In genomic region chr9:297104-297794, GRCh38 we compare ENCODE assay signal across 8 cellular contexts.
DNase-seq lines count a peak whose midpoint lies in the region; ATAC-seq and TF ChIP-seq lines count a peak whose summit lies in the region.

No MANE protein-coding gene starts in this region.

- peaks cover 0 to 26% (median 0%) of the 10 kb centered on the region in 11 experiments; a peak in 8 of 22 replicates for H3K9me3 ChIP-seq in BLaER1 treated with 17β-estradiol and CSF1 and Interleukin-3, amounts not matched to agents 10 nM and 100 nM (replicated peaks in 1 of 11)
- H3K9me3 ChIP-seq in Peyer's patch (no peaks in the 10 kb centered on the region), heart left ventricle (no peaks in the 10 kb centered on the region), neural progenitor cell (ENCODE audit: low read depth) (no peaks in the 10 kb centered on the region)

- H3K79me2 ChIP-seq in neural progenitor cell (ENCODE audit: low read depth): no peaks in the 10 kb centered on the region

- H3K4me1 ChIP-seq in BLaER1 treated with 17β-estradiol and CSF1 and Interleukin-3, amounts not matched to agents 10 nM and 100 nM: peaks cover 0 to 47% (median 29%) of the 10 kb centered on the region in 10 experiments; a peak in 15 of 20 replicates
- H3K4me1 ChIP-seq in Peyer's patch (no peaks in the 10 kb centered on the region), heart left ventricle (peaks cover 0 to 23% (median 0%) of the 10 kb centered on the region in 12 donors), neural progenitor cell (no peaks in the 10 kb centered on the region)

- DNase-seq in Peyer's patch (peak in 2 of 3 donors; percentile 30 to 58), heart left ventricle (peak in 3 of 5 donors; percentile 18 to 33 (median 31)), epidermal melanocyte (ENCODE audit: insufficient read length, low spot score) (no peak), neural progenitor cell (ENCODE audit: low spot score) (no peak), NCI-H2227 treated with DMSO at 0.1 percent for 48 hours (lab: John Stamatoyannopoulos, UW) (no peak)

- no peak for TF ChIP-seq CTCF in Peyer's patch (IDR thresholded peaks at IDR 0.05)
- TF ChIP-seq CTCF in heart left ventricle (IDR thresholded peaks at IDR 0.05): no peak
- TF ChIP-seq CTCF in neural progenitor cell (IDR thresholded peaks at IDR 0.05): no peak

- H3F3A ChIP-seq in neural progenitor cell (ENCODE audit: low read depth): no peaks in the 10 kb centered on the region

- H2AFZ ChIP-seq in neural progenitor cell (replicated peaks): no peak overlapping the region

- H3K4me3 Mint-ChIP-seq in neural progenitor cell: no peak overlapping the region

- no peaks in the 10 kb centered on the region for H3K27me3 ChIP-seq in BLaER1 treated with 17β-estradiol and CSF1 and Interleukin-3, amounts not matched to agents 10 nM and 100 nM
- H3K27me3 ChIP-seq in Peyer's patch: no peaks in the 10 kb centered on the region
- H3K27me3 ChIP-seq in heart left ventricle: peaks cover 0 to 14% (median 0%) of the 10 kb centered on the region in 9 donors
- no peaks in the 10 kb centered on the region for H3K27me3 ChIP-seq in neural progenitor cell

- no peak overlapping the region for H3K27ac Mint-ChIP-seq in neural progenitor cell

- no peaks in the 10 kb centered on the region for H3K4me1 Mint-ChIP-seq in neural progenitor cell

- peaks cover 0 to 8% (median 0%) of the 10 kb centered on the region in 11 experiments; a peak in 2 of 22 replicates for H4K20me1 ChIP-seq in BLaER1 treated with 17β-estradiol and CSF1 and Interleukin-3, amounts not matched to agents 10 nM and 100 nM
- no peaks in the 10 kb centered on the region for H4K20me1 ChIP-seq in neural progenitor cell (ENCODE audit: low read depth)

- H3K4me3 ChIP-seq in BLaER1 treated with 17β-estradiol and CSF1 and Interleukin-3, amounts not matched to agents 10 nM and 100 nM: peak overlapping the region in 2 of 10 experiments; percentile 22 to 35; a peak in 3 of 20 replicates
- H3K4me3 ChIP-seq in Peyer's patch: no peak overlapping the region
- no peak overlapping the region for H3K4me3 ChIP-seq in heart left ventricle
- no peak overlapping the region for H3K4me3 ChIP-seq in neural progenitor cell

- H3K36me3 ChIP-seq in BLaER1 treated with 17β-estradiol and CSF1 and Interleukin-3, amounts not matched to agents 10 nM and 100 nM: peaks cover 0 to 69% (median 34%) of the 10 kb centered on the region in 11 experiments; a peak in 17 of 22 replicates
- no peaks in the 10 kb centered on the region for H3K36me3 ChIP-seq in Peyer's patch
- peaks cover 0 to 24% (median 0%) of the 10 kb centered on the region in 9 donors for H3K36me3 ChIP-seq in heart left ventricle
- no peaks in the 10 kb centered on the region for H3K36me3 ChIP-seq in neural progenitor cell

- H3K4me2 ChIP-seq in BLaER1 treated with 17β-estradiol and CSF1 and Interleukin-3, amounts not matched to agents 10 nM and 100 nM: peak overlapping the region in 8 of 11 experiments; percentile 27 to 86 (median 72); a peak in 17 of 22 replicates
- H3K4me2 ChIP-seq in neural progenitor cell: no peak overlapping the region

- intact Hi-C loops in heart left ventricle (cut with DNase I): no loop called here

- no peaks in the 10 kb centered on the region for H3K27me3 Mint-ChIP-seq in neural progenitor cell (ENCODE audit: insufficient read depth, low read depth)

- WGBS in heart left ventricle, 4 donors: 43 to 49% (median 43%) methylated on average over 6 of the region's 6 CpGs

- no peaks in the 10 kb centered on the region for H3K9me3 Mint-ChIP-seq in neural progenitor cell

- ATAC-seq in GM19023 (IDR thresholded peaks at IDR 0.05; ENCODE audit: unreplicated experiment) (peak; percentile 96), HG03025 (IDR thresholded peaks at IDR 0.05; ENCODE audit: low FRiP score, unreplicated experiment) (peak; percentile 25), heart left ventricle (peak in 3 of 4 donors; percentile 62 to 89 (median 78))

- H3K9ac ChIP-seq in BLaER1 treated with 17β-estradiol and CSF1 and Interleukin-3, amounts not matched to agents 10 nM and 100 nM: peak overlapping the region in 5 of 11 experiments; percentile 22 to 72 (median 59); a peak in 9 of 22 replicates
- H3K9ac ChIP-seq in neural progenitor cell: no peak overlapping the region

- H3K27ac ChIP-seq in BLaER1 treated with 17β-estradiol and CSF1 and Interleukin-3, amounts not matched to agents 10 nM and 100 nM: peak overlapping the region in 9 of 11 experiments; percentile 10 to 86 (median 72); a peak in 18 of 22 replicates
- H3K27ac ChIP-seq in Peyer's patch (peak overlapping the region in 2 of 4 donors; percentile 11 to 27), heart left ventricle (peak overlapping the region in 1 of 12 donors; percentile 81), neural progenitor cell (no peak overlapping the region)

- H3K36me3 Mint-ChIP-seq in neural progenitor cell: no peaks in the 10 kb centered on the region

- TF ChIP-seq POLR2A in Peyer's patch (IDR thresholded peaks at IDR 0.05): no peak
- TF ChIP-seq POLR2A in heart left ventricle (IDR thresholded peaks at IDR 0.05): no peak

Comparison
In these comparisons a context has a peak if more than half of its experiments do, and no peak if none do; other contexts are left out.
1. ATAC-seq: peak in every context shown above with its lines; median percentile 96 in GM19023; 78 in heart left ventricle; 25 in HG03025.
2. DNase-seq: peak in Peyer's patch (2 of 3) and heart left ventricle (3 of 5); none in epidermal melanocyte (single experiment), neural progenitor cell (single experiment) and NCI-H2227 treated with DMSO at 0.1 percent for 48 hours (single experiment).